8 cellular contexts compared by ENCODE assay signal in the genomic region with DNA sequence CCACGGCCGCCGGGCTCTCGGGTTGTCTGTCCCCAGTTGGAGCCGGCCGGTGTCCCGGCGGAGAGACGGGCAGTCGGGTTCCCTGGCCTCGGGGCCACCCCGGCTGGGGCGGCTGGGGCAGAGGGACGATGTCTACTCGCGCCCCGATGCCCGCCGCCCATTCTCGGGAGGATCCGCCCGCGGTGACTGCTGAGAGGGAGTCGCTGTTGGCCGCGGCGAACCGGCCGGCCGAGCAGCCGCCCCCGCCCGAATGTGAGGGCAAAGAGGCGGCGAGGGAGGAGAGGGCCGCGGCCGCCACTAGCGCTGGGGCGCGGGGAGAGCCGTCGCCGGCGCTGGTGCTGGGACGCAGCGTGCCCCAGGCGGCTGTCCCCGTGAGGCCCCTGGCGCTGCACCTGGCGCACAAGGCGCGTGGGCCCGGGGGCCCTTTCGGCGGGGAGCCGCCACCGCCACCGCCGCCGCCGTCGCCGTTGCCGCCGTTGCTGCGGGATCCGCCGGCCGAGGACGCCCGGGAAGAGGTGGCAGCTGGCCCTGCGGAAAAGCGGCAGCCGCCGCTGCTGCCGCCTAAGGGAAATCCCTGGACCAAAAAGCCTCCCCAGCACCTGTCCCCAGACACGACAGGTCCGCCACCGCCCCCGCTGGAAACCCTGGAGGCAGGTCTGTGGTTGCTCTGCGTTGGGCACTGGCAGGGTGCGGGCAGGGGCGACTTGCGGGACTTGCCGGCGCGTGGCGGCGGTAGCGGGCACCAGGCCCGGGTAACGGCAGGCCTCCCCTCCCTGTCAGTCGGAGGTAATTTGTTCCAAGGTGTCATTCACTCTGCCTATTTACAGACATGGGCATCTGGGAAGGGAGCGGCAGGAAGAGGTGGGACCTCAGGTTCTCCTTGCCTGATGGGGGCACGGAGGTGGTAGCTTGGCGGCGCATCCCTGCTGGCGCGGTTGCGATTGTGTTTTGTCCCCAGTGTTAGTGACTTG. TPM values are rescaled to one million over a fixed set of nuclear protein-coding genes. Genes with fewer than 3 reads are reported as not detected.
A peak's percentile ranks its signal among the peaks of the same experiment; 100 is the strongest.
DNase-seq lines count a peak whose midpoint lies in the region; ATAC-seq and TF ChIP-seq lines count a peak whose summit lies in the region.

No MANE protein-coding gene starts in this region.

- TF ChIP-seq CTCF in mesothelial cell of epicardium (IDR thresholded peaks at IDR 0.05; ENCODE audit: unreplicated experiment), result no peak

- H3K4me3 Mint-ChIP-seq in activated CD8-positive, alpha-beta memory T cell treated with anti-CD3 and anti-CD28 coated beads, Interleukin-2, amount 10 ng/mL, durations not matched to agents 7 days and 5 days, result peak overlapping the region; percentile 78
- H3K4me3 Mint-ChIP-seq in mesothelial cell of epicardium, result peak overlapping the region; percentile 88

- H3K27me3 Mint-ChIP-seq in activated CD8-positive, alpha-beta memory T cell treated with anti-CD3 and anti-CD28 coated beads, Interleukin-2, amount 10 ng/mL, durations not matched to agents 7 days and 5 days, result no peaks in the 10 kb centered on the region
- no peaks in the 10 kb centered on the region for H3K27me3 Mint-ChIP-seq in mesothelial cell of epicardium (ENCODE audit: low read depth)

- ATAC-seq in GM19324 (IDR thresholded peaks at IDR 0.05; ENCODE audit: low FRiP score, unreplicated experiment) (peak; percentile 44), HG03432 (IDR thresholded peaks at IDR 0.05; ENCODE audit: unreplicated experiment) (peak; percentile 41)
- ATAC-seq in activated CD8-positive, alpha-beta memory T cell treated with anti-CD3 and anti-CD28 coated beads, Interleukin-2, amount 10 ng/mL, durations not matched to agents 7 days and 5 days, result peak; percentile 38

- no peaks in the 10 kb centered on the region for H3K36me3 Mint-ChIP-seq in activated CD8-positive, alpha-beta memory T cell treated with anti-CD3 and anti-CD28 coated beads, Interleukin-2, amount 10 ng/mL, durations not matched to agents 7 days and 5 days
- H3K36me3 Mint-ChIP-seq in mesothelial cell of epicardium, result no peaks in the 10 kb centered on the region

- H3K27ac Mint-ChIP-seq in activated CD8-positive, alpha-beta memory T cell treated with anti-CD3 and anti-CD28 coated beads, Interleukin-2, amount 10 ng/mL, durations not matched to agents 7 days and 5 days, result peak overlapping the region; percentile 71
- H3K27ac Mint-ChIP-seq in mesothelial cell of epicardium, result peak overlapping the region; percentile 92

- no peaks in the 10 kb centered on the region for H3K36me3 ChIP-seq in endocrine pancreas (ENCODE audit: control insufficient read depth, insufficient read depth, low read length)

- H3K4me1 ChIP-seq in endocrine pancreas (ENCODE audit: control insufficient read depth, insufficient read depth, low read length), result no peaks in the 10 kb centered on the region

- peak; percentile 6 to 79 (median 60) for DNase-seq in C1 segment of cervical spinal cord (lab: John Stamatoyannopoulos, UW)
- DNase-seq in NCI-H748 treated with DMSO at 0.1 percent for 48 hours (lab: John Stamatoyannopoulos, UW), result peak; percentile 25
- peak; percentile 67 for DNase-seq in activated CD8-positive, alpha-beta memory T cell treated with anti-CD3 and anti-CD28 coated beads, Interleukin-2, amount 10 ng/mL, durations not matched to agents 7 days and 5 days
- peak; percentile 38 to 68 for DNase-seq in mesothelial cell of epicardium (ENCODE audit: low spot score in 2 of 2, unreplicated experiment in 2 of 2)
- peak; percentile 28 for DNase-seq in stimulated activated CD8-positive, alpha-beta memory T cell treated with anti-CD3 and anti-CD28 coated beads, Interleukin-15, amount 100 ng/mL, for 24 hours (ENCODE audit: low read depth)

- CTCF ChIA-PET in activated CD8-positive, alpha-beta memory T cell treated with anti-CD3 and anti-CD28 coated beads, Interleukin-2, amount 10 ng/mL, durations not matched to agents 7 days and 5 days (lab: Charles Lee), result interaction anchor here (0.7 to 1.9 kb wide), 5 partner anchors 10 to 257 kb away, joined by 3 to 6 read pairs (median 4); a partner anchor contains a TSS

- peaks cover 15% of the 10 kb centered on the region for H3K4me1 Mint-ChIP-seq in activated CD8-positive, alpha-beta memory T cell treated with anti-CD3 and anti-CD28 coated beads, Interleukin-2, amount 10 ng/mL, durations not matched to agents 7 days and 5 days
- peaks cover 10% of the 10 kb centered on the region for H3K4me1 Mint-ChIP-seq in mesothelial cell of epicardium

- H3K9me3 ChIP-seq in endocrine pancreas (ENCODE audit: control insufficient read depth, low read length), result no peaks in the 10 kb centered on the region

- no peaks in the 10 kb centered on the region for H3K27me3 ChIP-seq in endocrine pancreas (ENCODE audit: control insufficient read depth, insufficient read depth, low read length)

- H3K9me3 Mint-ChIP-seq in activated CD8-positive, alpha-beta memory T cell treated with anti-CD3 and anti-CD28 coated beads, Interleukin-2, amount 10 ng/mL, durations not matched to agents 7 days and 5 days (ENCODE audit: low read depth), result no peaks in the 10 kb centered on the region
- no peaks in the 10 kb centered on the region for H3K9me3 Mint-ChIP-seq in mesothelial cell of epicardium

- H3K4me3 ChIP-seq in endocrine pancreas (ENCODE audit: control insufficient read depth, insufficient read depth, low read length), result peak overlapping the region; percentile 90

- peak overlapping the region; percentile 55 for H3K9ac ChIP-seq in endocrine pancreas (ENCODE audit: control insufficient read depth, insufficient read depth, low read length)

RNA-seq across cellular contexts. Expression of a gene that starts 0.7 kb away (rescaled TPM):
- total RNA-seq in activated CD8-positive, alpha-beta memory T cell treated with anti-CD3 and anti-CD28 coated beads, Interleukin-2, amount 10 ng/mL, durations not matched to agents 7 days and 5 days, result 10 to 100 TPM; 13.4 to 15.3 TPM
- total RNA-seq in mesothelial cell of epicardium, result 18.8 to 19.9 TPM (median 19.7 TPM) in 3 replicates

Comparison
In these comparisons a context has a peak if more than half of its experiments do, and no peak if none do; other contexts are left out.
1. Peak in every context shown above with its lines: DNase-seq, ATAC-seq and H3K4me3 ChIP-seq.